18 cellular contexts compared by ENCODE assay signal in genomic region chr3:64360261-64360660, GRCh38.
"Had no signal": no experiment of that assay in that cellular context is flagged by ENCODE, and none has a peak within 500 bp of the region (broad histone marks: within the 10 kb centered on the region; RNA-seq: fewer than 3 reads in every experiment).

No MANE protein-coding gene starts in this region.

- H3K27me3 ChIP-seq: foreskin keratinocyte, right atrium auricular region, stomach had no signal

- H3K27ac Mint-ChIP-seq: immature natural killer cell; memory B cell; mesothelial cell of epicardium; natural killer cell treated with Interleukin-12 subunit alpha and Interleukin-12 subunit beta and Interleukin-15 and Interleukin-18, amount 100 ng/mL, for 72 hours; type B pancreatic cell had no signal

- H3K9ac ChIP-seq: parathyroid adenoma had no signal

- DNase-seq: effector memory CD4-positive, alpha-beta T cell; foreskin keratinocyte; immature natural killer cell; kidney; left cardiac atrium; left ventricle myocardium inferior; lower lobe of right lung; psoas muscle; small intestine; stimulated activated CD4-positive, alpha-beta T cell treated with anti-CD3 and anti-CD28 coated beads, Interleukin-12 subunit alpha, Interleukin-12 subunit beta, amount 100 ng/mL, for 4 hours; stimulated activated naive CD4-positive, alpha-beta T cell; stomach had no signal

- H3K4me3 ChIP-seq: left ventricle myocardium inferior, lower lobe of right lung, psoas muscle, right atrium auricular region, stomach had no signal

- H3K9me3 ChIP-seq: left ventricle myocardium inferior, lower lobe of right lung, psoas muscle, right atrium auricular region, stomach had no signal

- H3K4me1 ChIP-seq: parathyroid adenoma, psoas muscle had no signal

- H3K9me3 Mint-ChIP-seq: memory B cell, mesothelial cell of epicardium, type B pancreatic cell had no signal

- H3K36me3 Mint-ChIP-seq: immature natural killer cell; memory B cell; mesothelial cell of epicardium; natural killer cell treated with Interleukin-12 subunit alpha and Interleukin-12 subunit beta and Interleukin-15 and Interleukin-18, amount 100 ng/mL, for 72 hours; type B pancreatic cell had no signal

- H3K36me3 ChIP-seq: left ventricle myocardium inferior, lower lobe of right lung, right atrium auricular region, stomach had no signal

- ATAC-seq: foreskin keratinocyte; left cardiac atrium; lower lobe of right lung; natural killer cell treated with Interleukin-12 subunit alpha and Interleukin-12 subunit beta and Interleukin-15 and Interleukin-18, amount 100 ng/mL, for 72 hours; psoas muscle had no signal

- H3K27me3 Mint-ChIP-seq: natural killer cell treated with Interleukin-12 subunit alpha and Interleukin-12 subunit beta and Interleukin-15 and Interleukin-18, amount 100 ng/mL, for 72 hours; type B pancreatic cell had no signal

- H3K4me1 Mint-ChIP-seq: immature natural killer cell had no signal

- H3K4me3 Mint-ChIP-seq: immature natural killer cell; memory B cell; mesothelial cell of epicardium; natural killer cell treated with Interleukin-12 subunit alpha and Interleukin-12 subunit beta and Interleukin-15 and Interleukin-18, amount 100 ng/mL, for 72 hours; type B pancreatic cell had no signal

- H3K27ac ChIP-seq: foreskin keratinocyte, left ventricle myocardium inferior, lower lobe of right lung, parathyroid adenoma, psoas muscle, right atrium auricular region, stomach had no signal
